Comparison of ENCODE assay signal across 11 cellular contexts in genomic region chr7:86914468-86915054, GRCh38.
A peak's percentile ranks its signal among the peaks of the same experiment; 100 is the strongest.
DNase-seq lines count a peak whose midpoint lies in the region; ATAC-seq and TF ChIP-seq lines count a peak whose summit lies in the region.
"Had no signal": no experiment of that assay in that cellular context is flagged by ENCODE, and none has a peak within 500 bp of the region (broad histone marks: within the 10 kb centered on the region; RNA-seq: fewer than 3 reads in every experiment).

No MANE protein-coding gene starts in this region.

- no peaks in the 10 kb centered on the region for H3K36me3 Mint-ChIP-seq in CD14-positive monocyte
- peaks cover 2% of the 10 kb centered on the region for H3K36me3 Mint-ChIP-seq in T-helper 17 cell (ENCODE audit: low read depth)

- H3K4me3 ChIP-seq in WERI-Rb-1 (ENCODE audit: low read depth, low read length), result no peak overlapping the region
- H3K4me3 ChIP-seq: HAP-1 had no signal

- no peaks in the 10 kb centered on the region for H3K27me3 Mint-ChIP-seq in CD14-positive monocyte (ENCODE audit: low read depth in 3 of 3)
- no peaks in the 10 kb centered on the region for H3K27me3 Mint-ChIP-seq in T-helper 17 cell
- H3K27me3 Mint-ChIP-seq: activated B cell treated with CpG ODN at 0.5 μM for 24 hours had no signal

- TF ChIP-seq CTCF in CD14-positive monocyte (IDR thresholded peaks at IDR 0.05) (peak; percentile 66), WERI-Rb-1 (IDR thresholded peaks at IDR 0.05; ENCODE audit: low read depth, low read length) (0 out of 2 replicates have a peak, but pooled peaks have one; percentile 9)

- H3K9me3 ChIP-seq in WERI-Rb-1 (ENCODE audit: severe bottlenecking), result no peaks in the 10 kb centered on the region
- H3K9me3 ChIP-seq in T-helper 17 cell (ENCODE audit: control insufficient read depth, low read length, poor library complexity, severe bottlenecking), result no peaks in the 10 kb centered on the region
- H3K9me3 ChIP-seq: HAP-1 had no signal

- H3K27me3 ChIP-seq in WERI-Rb-1 (ENCODE audit: insufficient read depth, low read depth, severe bottlenecking), result no peaks in the 10 kb centered on the region

- intact Hi-C loops in CD14-positive monocyte (cut with micrococcal nuclease), result no loop called here
- intact Hi-C loops in posterior cingulate gyrus (cut with DNase I), result no loop called here

- DNase-seq in CD14-positive monocyte (ENCODE audit: low spot score) (no peak), H4 (ENCODE audit: low spot score) (peak; percentile 25), WERI-Rb-1 (no peak), left kidney (ENCODE audit: low read depth, low spot score) (peak; percentile 8), T-helper 17 cell (no peak), epidermal melanocyte (ENCODE audit: insufficient read length, low spot score) (no peak), posterior cingulate gyrus (no peak)
- DNase-seq: activated B cell treated with CpG ODN at 0.5 μM for 24 hours, left ventricle myocardium superior had no signal

- H3K36me3 ChIP-seq in WERI-Rb-1, result no peaks in the 10 kb centered on the region
- H3K36me3 ChIP-seq: HAP-1 had no signal

- ATAC-seq in T-helper 17 cell (no peak), HG03342 (IDR thresholded peaks at IDR 0.05; ENCODE audit: unreplicated experiment) (no peak)

- H3K4me1 Mint-ChIP-seq in CD14-positive monocyte, result no peaks in the 10 kb centered on the region
- H3K4me1 Mint-ChIP-seq in T-helper 17 cell, result peaks cover 6% of the 10 kb centered on the region
- H3K4me1 Mint-ChIP-seq: activated B cell treated with CpG ODN at 0.5 μM for 24 hours had no signal

- no peaks in the 10 kb centered on the region for H3K9me3 Mint-ChIP-seq in CD14-positive monocyte
- H3K9me3 Mint-ChIP-seq: activated B cell treated with CpG ODN at 0.5 μM for 24 hours had no signal

- H3K27ac ChIP-seq in WERI-Rb-1, result no peak overlapping the region

- no peak overlapping the region for H3K4me3 Mint-ChIP-seq in CD14-positive monocyte
- H3K4me3 Mint-ChIP-seq in T-helper 17 cell, result no peak overlapping the region
- H3K4me3 Mint-ChIP-seq: activated B cell treated with CpG ODN at 0.5 μM for 24 hours had no signal

- H3K27ac Mint-ChIP-seq in CD14-positive monocyte (no peak overlapping the region), T-helper 17 cell (no peak overlapping the region)
- H3K27ac Mint-ChIP-seq: activated B cell treated with CpG ODN at 0.5 μM for 24 hours had no signal

Comparison
In these comparisons a context has a peak if more than half of its experiments do, and no peak if none do; other contexts are left out.
1. DNase-seq: peak in H4 (single experiment) and left kidney (single experiment); none in CD14-positive monocyte (single experiment), WERI-Rb-1 (single experiment), T-helper 17 cell (0 of 3), epidermal melanocyte (single experiment) and posterior cingulate gyrus (0 of 10).